In genomic region chr2:57497489-57498096, GRCh38 we compare ENCODE assay signal across 9 cellular contexts.
DNase-seq lines count a peak whose midpoint lies in the region; ATAC-seq and TF ChIP-seq lines count a peak whose summit lies in the region.
"Had no signal": no experiment of that assay in that cellular context is flagged by ENCODE, and none has a peak within 500 bp of the region (broad histone marks: within the 10 kb centered on the region; RNA-seq: fewer than 3 reads in every experiment).

No MANE protein-coding gene starts in this region.

- WGBS in H9 (ENCODE audit: extremely low coverage, insufficient read length, low lambda C conversion rate): no CpG with 5 or more reads among the region's 3 CpGs

- no peak overlapping the region for H2AK5ac ChIP-seq in H9 (ENCODE audit: insufficient read length, low read length)

- no peak overlapping the region for H2BK120ac ChIP-seq in H9 (ENCODE audit: low read depth, low read length, poor library complexity, severe bottlenecking)

- CTCF ChIA-PET in activated CD4-positive, alpha-beta T cell treated with anti-CD3 and anti-CD28 coated beads for 36 hours (lab: Charles Lee): interaction anchor here (0.7 to 1.6 kb wide), 4 partner anchors 12 to 1313 kb away, joined by 3 to 6 read pairs (median 5); partner anchors contain the start of gene CCDC85A
- CTCF ChIA-PET in Panc1 (lab: Charles Lee): interaction anchor here (0.7 kb wide), 1 partner anchor 575 kb away, joined by 8 read pairs; no protein-coding TSS in a partner anchor

- H3K27me3 ChIP-seq in H9 (ENCODE audit: insufficient read depth, low read length) (no peaks in the 10 kb centered on the region), Panc1 (ENCODE audit: control insufficient read depth, insufficient read depth, low read length) (no peaks in the 10 kb centered on the region)

- no peak overlapping the region for H3K4me3 ChIP-seq in Panc1 (ENCODE audit: low read depth in 2 of 2, low read length in 2 of 2)
- H3K4me3 ChIP-seq in cardiac fibroblast (replicated peaks in 1 of 2; ENCODE audit: low read depth in 2 of 2, low read length in 2 of 2): no peak overlapping the region

- no peak overlapping the region for H3K9ac ChIP-seq in H9 (ENCODE audit: extremely low read depth, insufficient read length, low read length)

- H3T11ph ChIP-seq in H9 (ENCODE audit: low read length): no peak overlapping the region

- no peak overlapping the region for H2BK12ac ChIP-seq in H9 (ENCODE audit: insufficient read length, low read depth, low read length)

- no peak overlapping the region for H4K8ac ChIP-seq in H9 (replicated peaks; ENCODE audit: insufficient read length, low read depth, low read length)

- H3K9me3 Mint-ChIP-seq in activated CD4-positive, alpha-beta T cell treated with anti-CD3 and anti-CD28 coated beads for 36 hours (ENCODE audit: low read depth): no peaks in the 10 kb centered on the region
- H3K9me3 Mint-ChIP-seq in H9: peaks cover 7 to 9% of the 10 kb centered on the region in 2 experiments; a peak in 3 of 5 replicates
- H3K9me3 Mint-ChIP-seq in stimulated activated naive CD8-positive, alpha-beta T cell treated with anti-CD3 and anti-CD28 coated beads, Interleukin-15, amount 100 ng/mL, for 72 hours: no peaks in the 10 kb centered on the region

- in situ Hi-C loops in Panc1 (cut with HindIII; ENCODE audit: low pct_unique_long_range_greater_than_20kb, low sequenced_read_pairs): no loop called here

- no peak overlapping the region for H2BK15ac ChIP-seq in H9 (ENCODE audit: low read depth, low read length)

- POLR2A ChIA-PET in activated CD4-positive, alpha-beta T cell treated with anti-CD3 and anti-CD28 coated beads for 36 hours (lab: Charles Lee): no interaction called here
- POLR2A ChIA-PET in Panc1 (lab: Charles Lee): no interaction called here

- H2BK20ac ChIP-seq in H9 (ENCODE audit: low read depth, low read length, poor library complexity, severe bottlenecking): no peak overlapping the region

- no peaks in the 10 kb centered on the region for H3K27me3 Mint-ChIP-seq in activated CD4-positive, alpha-beta T cell treated with anti-CD3 and anti-CD28 coated beads for 36 hours
- H3K27me3 Mint-ChIP-seq in H9 (ENCODE audit: low read depth): no peaks in the 10 kb centered on the region; the same call in 1 of the 2 replicates
- peaks cover 12% of the 10 kb centered on the region for H3K27me3 Mint-ChIP-seq in stimulated activated naive CD8-positive, alpha-beta T cell treated with anti-CD3 and anti-CD28 coated beads, Interleukin-15, amount 100 ng/mL, for 72 hours
- H3K27me3 Mint-ChIP-seq: CD4-positive, CD25-positive, alpha-beta regulatory T cell had no signal

- H4K5ac ChIP-seq in H9 (ENCODE audit: insufficient read length, low read depth, low read length): no peak overlapping the region

- peak; percentile 26 for ATAC-seq in activated CD4-positive, alpha-beta T cell treated with anti-CD3 and anti-CD28 coated beads for 36 hours
- 0 out of 2 replicates have a peak, but pooled peaks have one; percentile 53 for ATAC-seq in Panc1
- ATAC-seq in stimulated activated naive CD8-positive, alpha-beta T cell treated with anti-CD3 and anti-CD28 coated beads, Interleukin-15, amount 100 ng/mL, for 72 hours: no peak

- no peaks in the 10 kb centered on the region for H3K36me3 ChIP-seq in Panc1 (ENCODE audit: control insufficient read depth, insufficient read depth, low read length)

- H3K56ac ChIP-seq in H9 (ENCODE audit: insufficient read length, low read depth, low read length): no peak overlapping the region

- H2BK5ac ChIP-seq in H9 (ENCODE audit: insufficient read length, low read length): no peak overlapping the region

- BruUV-seq in Panc1 (replicated peaks; lab: Mats Ljungman, UMichigan): no TSS peak

- TF ChIP-seq CTCF in H9 (conservative IDR thresholded peaks at IDR 0.05) (peak; percentile 88), LNCAP (IDR thresholded peaks at IDR 0.05) (peak; percentile 56), Panc1 (IDR thresholded peaks at IDR 0.05) (peak; percentile 87), cardiac fibroblast (IDR thresholded peaks at IDR 0.05; ENCODE audit: low read depth, low read length) (peak; percentile 82)

- no peak overlapping the region for H3K4ac ChIP-seq in H9 (ENCODE audit: low read depth, low read length)

- H3K27ac ChIP-seq in H9 (ENCODE audit: insufficient read length, low read depth, low read length) (no peak overlapping the region), Panc1 (ENCODE audit: low read length) (no peak overlapping the region)

- no peak overlapping the region for H3K4me3 Mint-ChIP-seq in activated CD4-positive, alpha-beta T cell treated with anti-CD3 and anti-CD28 coated beads for 36 hours
- no peak overlapping the region for H3K4me3 Mint-ChIP-seq in H9
- H3K4me3 Mint-ChIP-seq in stimulated activated naive CD8-positive, alpha-beta T cell treated with anti-CD3 and anti-CD28 coated beads, Interleukin-15, amount 100 ng/mL, for 72 hours: no peak overlapping the region
- H3K4me3 Mint-ChIP-seq: CD4-positive, CD25-positive, alpha-beta regulatory T cell had no signal

- H3K18ac ChIP-seq in H9 (ENCODE audit: insufficient read length, low read depth, low read length): no peak overlapping the region

- intact Hi-C loops in activated CD4-positive, alpha-beta T cell treated with anti-CD3 and anti-CD28 coated beads for 36 hours (cut with DNase I, micrococcal nuclease): loop anchor here (1.0 to 5.0 kb wide), 3 partner anchors 121 to 1780 kb away; partner anchors contain the start of gene CCDC85A (in 1 of the 2)
- intact Hi-C loops in Panc1 (cut with micrococcal nuclease; ENCODE audit: unreplicated experiment): loop anchor here (5.0 kb wide), 1 partner anchor 1315 kb away; the partner anchor contains the start of gene CCDC85A

- no peaks in the 10 kb centered on the region for H3K36me3 Mint-ChIP-seq in activated CD4-positive, alpha-beta T cell treated with anti-CD3 and anti-CD28 coated beads for 36 hours (ENCODE audit: low read depth)
- peaks cover 0 to 8% (median 0%) of the 10 kb centered on the region in 3 experiments; a peak in 3 of 7 replicates for H3K36me3 Mint-ChIP-seq in H9 (ENCODE audit: insufficient read depth in 1 of 3, low read depth in 3 of 3)
- H3K36me3 Mint-ChIP-seq: CD4-positive, CD25-positive, alpha-beta regulatory T cell had no signal

- no peak overlapping the region for H2AFZ ChIP-seq in H9 (ENCODE audit: low read length)

- no peak overlapping the region for H3K14ac ChIP-seq in H9 (ENCODE audit: insufficient read depth, low read length)

- no peaks in the 10 kb centered on the region for H3K4me1 ChIP-seq in H9 (ENCODE audit: insufficient read depth, low read length)
- no peaks in the 10 kb centered on the region for H3K4me1 ChIP-seq in Panc1 (ENCODE audit: control insufficient read depth, insufficient read depth, low read length)

- no peaks in the 10 kb centered on the region for H3K23me2 ChIP-seq in H9 (ENCODE audit: insufficient read length, low read depth, low read length, poor library complexity, severe bottlenecking)

- no peaks in the 10 kb centered on the region for H3K9me3 ChIP-seq in H9 (ENCODE audit: control insufficient read depth, low read depth, low read length)
- no peaks in the 10 kb centered on the region for H3K9me3 ChIP-seq in Panc1 (ENCODE audit: control insufficient read depth, insufficient read depth, low read depth, low read length)

- peak; percentile 55 for DNase-seq in activated CD4-positive, alpha-beta T cell treated with anti-CD3 and anti-CD28 coated beads for 36 hours
- no peak for DNase-seq in activated CD4-positive, alpha-beta T cell treated with anti-CD3 and anti-CD28 coated beads for 1 hour
- peak; percentile 38 for DNase-seq in H9
- peak; percentile 28 for DNase-seq in Panc1 (ENCODE audit: low read depth, low spot score)
- peak; percentile 64 to 73 for DNase-seq in cardiac fibroblast (ENCODE audit: low read depth in 2 of 2)
- DNase-seq in left kidney (ENCODE audit: low read depth, low spot score): peak; percentile 82
- peak; percentile 17 to 23 for DNase-seq in stimulated activated naive CD8-positive, alpha-beta T cell treated with anti-CD3 and anti-CD28 coated beads, Interleukin-15, amount 100 ng/mL, for 72 hours

- H3K27ac Mint-ChIP-seq in activated CD4-positive, alpha-beta T cell treated with anti-CD3 and anti-CD28 coated beads for 36 hours: no peak overlapping the region
- H3K27ac Mint-ChIP-seq in H9: no peak overlapping the region
- no peak overlapping the region for H3K27ac Mint-ChIP-seq in stimulated activated naive CD8-positive, alpha-beta T cell treated with anti-CD3 and anti-CD28 coated beads, Interleukin-15, amount 100 ng/mL, for 72 hours
- H3K27ac Mint-ChIP-seq: CD4-positive, CD25-positive, alpha-beta regulatory T cell had no signal

- no peaks in the 10 kb centered on the region for H3K4me1 Mint-ChIP-seq in activated CD4-positive, alpha-beta T cell treated with anti-CD3 and anti-CD28 coated beads for 36 hours
- H3K4me1 Mint-ChIP-seq in H9: peaks cover 0 to 9% of the 10 kb centered on the region in 2 experiments; a peak in 1 of 4 replicates
- no peaks in the 10 kb centered on the region for H3K4me1 Mint-ChIP-seq in stimulated activated naive CD8-positive, alpha-beta T cell treated with anti-CD3 and anti-CD28 coated beads, Interleukin-15, amount 100 ng/mL, for 72 hours
- H3K4me1 Mint-ChIP-seq: CD4-positive, CD25-positive, alpha-beta regulatory T cell had no signal

- H3K79me2 ChIP-seq in H9 (ENCODE audit: insufficient read depth, low read length): no peaks in the 10 kb centered on the region

- no peak overlapping the region for H3K4me2 ChIP-seq in H9 (ENCODE audit: insufficient read depth, insufficient read length, low read length)

- H3K23ac ChIP-seq in H9 (ENCODE audit: insufficient read length, low read depth, low read length): no peak overlapping the region

- H3K79me1 ChIP-seq in H9 (ENCODE audit: insufficient read depth, low read depth, low read length, poor library complexity, severe bottlenecking): no peaks in the 10 kb centered on the region

- H4K20me1 ChIP-seq in H9 (ENCODE audit: control insufficient read depth, insufficient read depth, insufficient read length): no peaks in the 10 kb centered on the region

- H4K91ac ChIP-seq in H9 (ENCODE audit: insufficient read length, low read depth, low read length): no peak overlapping the region
